1 cellular context compared by ENCODE assay signal in the genomic region with DNA sequence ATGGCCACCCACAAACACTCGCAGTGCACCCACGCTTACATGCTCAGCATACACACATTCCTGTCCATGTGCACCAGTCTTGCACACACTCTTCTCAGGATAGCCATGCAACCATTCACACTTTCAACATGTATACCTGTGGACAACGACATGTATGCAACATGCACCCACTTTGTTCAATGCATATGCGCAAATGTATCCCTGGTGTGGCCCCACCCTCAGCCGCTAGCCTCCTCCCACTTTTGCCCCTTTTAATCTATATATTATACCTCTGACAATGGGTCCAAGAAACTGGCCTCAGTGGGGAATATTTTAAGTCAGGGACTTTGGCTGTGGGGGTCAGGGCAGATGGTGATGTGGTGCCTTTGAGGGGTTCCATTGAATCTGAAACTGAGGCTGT.
TF ChIP-seq lines count a peak whose summit lies in the region.

No MANE protein-coding gene starts in this region.

TF ChIP-seq in IMR-90, 13 proteins besides CTCF, POLR2A, EP300 and RAD21:
- TF ChIP-seq, protein P1, sequence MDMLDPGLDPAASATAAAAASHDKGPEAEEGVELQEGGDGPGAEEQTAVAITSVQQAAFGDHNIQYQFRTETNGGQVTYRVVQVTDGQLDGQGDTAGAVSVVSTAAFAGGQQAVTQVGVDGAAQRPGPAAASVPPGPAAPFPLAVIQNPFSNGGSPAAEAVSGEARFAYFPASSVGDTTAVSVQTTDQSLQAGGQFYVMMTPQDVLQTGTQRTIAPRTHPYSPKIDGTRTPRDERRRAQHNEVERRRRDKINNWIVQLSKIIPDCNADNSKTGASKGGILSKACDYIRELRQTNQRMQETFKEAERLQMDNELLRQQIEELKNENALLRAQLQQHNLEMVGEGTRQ (IDR thresholded peaks at IDR 0.05; ENCODE audit: low read depth, low read length): no peak
- TF ChIP-seq CHD1 (IDR thresholded peaks at IDR 0.05; ENCODE audit: low read depth, low read length): no peak
- no peak for TF ChIP-seq MAZ (IDR thresholded peaks at IDR 0.05; ENCODE audit: borderline replicate concordance, low read depth, low read length)
- TF ChIP-seq BHLHE40 (IDR thresholded peaks at IDR 0.05; ENCODE audit: low read depth, low read length): no peak
- TF ChIP-seq CEBPB (IDR thresholded peaks at IDR 0.05; ENCODE audit: low read depth, low read length): no peak
- TF ChIP-seq MXI1 (IDR thresholded peaks at IDR 0.05; ENCODE audit: borderline replicate concordance, low read depth, low read length): no peak
- TF ChIP-seq RCOR1 (IDR thresholded peaks at IDR 0.05; ENCODE audit: insufficient replicate concordance, low read length): no peak
- no peak for TF ChIP-seq NFE2L2 (IDR thresholded peaks at IDR 0.05; ENCODE audit: low read depth, low read length)
- TF ChIP-seq FOS (IDR thresholded peaks at IDR 0.05; ENCODE audit: low read depth, low read length): no peak
- TF ChIP-seq, protein P2, sequence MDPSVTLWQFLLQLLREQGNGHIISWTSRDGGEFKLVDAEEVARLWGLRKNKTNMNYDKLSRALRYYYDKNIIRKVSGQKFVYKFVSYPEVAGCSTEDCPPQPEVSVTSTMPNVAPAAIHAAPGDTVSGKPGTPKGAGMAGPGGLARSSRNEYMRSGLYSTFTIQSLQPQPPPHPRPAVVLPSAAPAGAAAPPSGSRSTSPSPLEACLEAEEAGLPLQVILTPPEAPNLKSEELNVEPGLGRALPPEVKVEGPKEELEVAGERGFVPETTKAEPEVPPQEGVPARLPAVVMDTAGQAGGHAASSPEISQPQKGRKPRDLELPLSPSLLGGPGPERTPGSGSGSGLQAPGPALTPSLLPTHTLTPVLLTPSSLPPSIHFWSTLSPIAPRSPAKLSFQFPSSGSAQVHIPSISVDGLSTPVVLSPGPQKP (IDR thresholded peaks at IDR 0.05; ENCODE audit: borderline replicate concordance, low read depth, low read length): no peak
- TF ChIP-seq SMC3 (IDR thresholded peaks at IDR 0.05; ENCODE audit: low read depth, low read length): no peak
- TF ChIP-seq RFX5 (IDR thresholded peaks at IDR 0.05; ENCODE audit: low read depth, low read length): no peak
- no peak for TF ChIP-seq MAFK (IDR thresholded peaks at IDR 0.05; ENCODE audit: low read depth, low read length)
